Comparison of ENCODE assay signal across 7 cellular contexts in genomic region chrX:33784548-33784947, GRCh38.
"Had no signal": no experiment of that assay in that cellular context is flagged by ENCODE, and none has a peak within 500 bp of the region (broad histone marks: within the 10 kb centered on the region; RNA-seq: fewer than 3 reads in every experiment).

No MANE protein-coding gene starts in this region.

- DNase-seq: IMR-90, KBM-7, KG1 had no signal

- H3K27ac ChIP-seq: HL-60 had no signal

- H3K4me1 Mint-ChIP-seq: IgD-negative memory B cell had no signal

- ATAC-seq: HepG2 had no signal

- H3K27me3 Mint-ChIP-seq: IgD-negative memory B cell had no signal

- FAIRE-seq: HepG2, HTR-8/SVneo had no signal

- H3K4me3 Mint-ChIP-seq: IgD-negative memory B cell had no signal

- H3K27ac Mint-ChIP-seq: IgD-negative memory B cell had no signal
